7 cellular contexts compared by ENCODE assay signal in genomic region chr1:94854458-94855306, GRCh38. TPM values are rescaled to one million over a fixed set of nuclear protein-coding genes. Genes with fewer than 3 reads are reported as not detected.
A peak's percentile ranks its signal among the peaks of the same experiment; 100 is the strongest.
DNase-seq lines count a peak whose midpoint lies in the region; ATAC-seq, FAIRE-seq and TF ChIP-seq lines count a peak whose summit lies in the region.

No MANE protein-coding gene starts in this region.

- 18% methylated on average over 21 of the region's 21 CpGs for WGBS in GM12878 (ENCODE audit: insufficient coverage, insufficient replicate concordance, low lambda C conversion rate, missing lambda C conversion rate)

- H3K27ac Mint-ChIP-seq in T-helper 2 cell treated with Interferon-gamma antibody and Interleukin-4, amounts not matched to agents 5 μg/mL and 100 μg/mL, for 36 hours = no peak overlapping the region

- no peaks in the 10 kb centered on the region for H3K9me3 ChIP-seq in GM12878 (replicated peaks; ENCODE audit: control insufficient read depth, insufficient read depth, low read length)

- no peaks in the 10 kb centered on the region for H3K4me1 Mint-ChIP-seq in T-helper 2 cell treated with Interferon-gamma antibody and Interleukin-4, amounts not matched to agents 5 μg/mL and 100 μg/mL, for 36 hours (ENCODE audit: low read depth)

- H3K4me2 ChIP-seq in GM12878 (ENCODE audit: control insufficient read depth, insufficient read depth) = peak overlapping the region; percentile 73

- H2AFZ ChIP-seq in GM12878 (ENCODE audit: control insufficient read depth, low read depth, low read length) = peak overlapping the region; percentile 77

- no peaks in the 10 kb centered on the region for H4K20me1 ChIP-seq in GM12878 (ENCODE audit: control insufficient read depth, insufficient read depth)

- DNase-seq in GM13977 (ENCODE audit: low spot score) (peak; percentile 88), NCI-H146 (lab: John Stamatoyannopoulos, UW) (peak; percentile 88), GM12878 (ENCODE audit: low read depth, low spot score) (peak; percentile 48), iPS DF 19.7 (ENCODE audit: low read depth, low spot score) (peak; percentile 74), retinal pigment epithelial cell (ENCODE audit: low read depth) (peak; percentile 86)
- peak; percentile 71 for DNase-seq in T-helper 2 cell treated with Interferon-gamma antibody and Interleukin-4, amounts not matched to agents 5 μg/mL and 100 μg/mL, for 36 hours (ENCODE audit: low spot score)

- no peak overlapping the region for H3K4me3 Mint-ChIP-seq in T-helper 2 cell treated with Interferon-gamma antibody and Interleukin-4, amounts not matched to agents 5 μg/mL and 100 μg/mL, for 36 hours

- H3K4me3 ChIP-seq in GM12878 (peak overlapping the region; percentile 53; the same call in 1 of the 2 replicates), retinal pigment epithelial cell (ENCODE audit: low read length) (peak overlapping the region; percentile 42)

- H3K4me1 ChIP-seq in GM12878 (ENCODE audit: control insufficient read depth, insufficient read depth, low read length) = no peaks in the 10 kb centered on the region

- intact Hi-C loops in GM12878 (cut with micrococcal nuclease; ENCODE audit: unreplicated experiment) = loop anchor here (1.0 to 10.0 kb wide), 3 partner anchors 161 to 380 kb away; partner anchors contain the start of gene RWDD3

- BruUV-seq in GM12878 (replicated peaks; lab: Mats Ljungman, UMichigan) = no TSS peak

- peak; percentile 87 for TF ChIP-seq RAD21 in GM12878 (IDR thresholded peaks at IDR 0.05; ENCODE audit: insufficient read depth, low read depth, low read length)

- in situ Hi-C loops in GM13977 (cut with MboI; ENCODE audit: low pct_unique_long_range_greater_than_20kb, low sequenced_read_pairs, unreplicated experiment) = loop anchor here (10.0 kb wide), 1 partner anchor 190 kb away; no protein-coding TSS in a partner anchor
- in situ Hi-C loops in GM12878 (cut with MboI) = loop anchor here (5.0 kb wide), 1 partner anchor 188 kb away; no protein-coding TSS in a partner anchor

- POLR2A ChIA-PET in GM12878 (lab: Charles Lee) = no interaction called here

- peak overlapping the region; percentile 48; the same call in 1 of the 2 replicates for H3K9ac ChIP-seq in GM12878 (ENCODE audit: control insufficient read depth, insufficient read depth, low read length)

- CTCF ChIA-PET in GM12878 (lab: Yijun Ruan, JAX) = interaction anchor here (0.6 to 6.6 kb wide), 45 partner anchors 9 to 815 kb away, joined by 3 to 120 read pairs (median 4); partner anchors contain the start of gene RWDD3

- ATAC-seq in HG02884 (IDR thresholded peaks at IDR 0.05; ENCODE audit: unreplicated experiment) = peak; percentile 98
- ATAC-seq in GM12878 = peak; percentile 100

- no peaks in the 10 kb centered on the region; a peak in 1 of 4 replicates for H3K27me3 ChIP-seq in GM12878 (replicated peaks in 1 of 2; ENCODE audit: control insufficient read depth in 2 of 2, insufficient read depth in 2 of 2, low read length in 1 of 2)

- FAIRE-seq in GM12878 (lab: Jason Lieb, UNC) = peak; percentile 99

- SMC1A ChIA-PET in GM12878 (lab: Charles Lee; ENCODE audit: uncharacterized antibody, unreplicated experiment) = interaction anchor here (0.6 to 5.5 kb wide), 16 partner anchors 9 to 369 kb away, joined by 3 to 56 read pairs (median 4); partner anchors contain the start of gene ALG14

- RAD21 ChIA-PET in GM12878 (lab: Charles Lee; ENCODE audit: unreplicated experiment) = interaction anchor here (0.6 to 3.6 kb wide), 23 partner anchors 10 to 387 kb away, joined by 3 to 67 read pairs (median 4); partner anchors contain the start of genes ALG14 and RWDD3

- no peak overlapping the region for H3K27ac ChIP-seq in GM12878 (ENCODE audit: control insufficient read depth, insufficient read depth)

- H3K9me3 Mint-ChIP-seq in T-helper 2 cell treated with Interferon-gamma antibody and Interleukin-4, amounts not matched to agents 5 μg/mL and 100 μg/mL, for 36 hours = no peaks in the 10 kb centered on the region

- H3K36me3 Mint-ChIP-seq in T-helper 2 cell treated with Interferon-gamma antibody and Interleukin-4, amounts not matched to agents 5 μg/mL and 100 μg/mL, for 36 hours (ENCODE audit: low read depth) = no peaks in the 10 kb centered on the region

- H3K79me2 ChIP-seq in GM12878 (ENCODE audit: control insufficient read depth, insufficient read depth, low read length) = no peaks in the 10 kb centered on the region

- no peaks in the 10 kb centered on the region for H3K36me3 ChIP-seq in GM12878 (ENCODE audit: control insufficient read depth in 2 of 2, insufficient read depth in 2 of 2, low read length in 1 of 2)

- no peak for TF ChIP-seq POLR2A in GM12878 (IDR thresholded peaks at IDR 0.05; ENCODE audit: low read depth, low read length)

- TF ChIP-seq CTCF in GM13977 (IDR thresholded peaks at IDR 0.05; ENCODE audit: extremely low read depth, insufficient read depth, missing control alignments) = peak; percentile 90
- TF ChIP-seq CTCF in GM12878 (IDR thresholded peaks at IDR 0.05 in 2 of 3, conservative IDR thresholded peaks at IDR 0.05 in 1 of 3; ENCODE audit: control insufficient read depth in 2 of 3, extremely low read depth in 1 of 3, insufficient read depth in 1 of 3, low read depth in 3 of 3, low read length in 3 of 3) = peak; percentile 87 to 93 (median 93)
- peak; percentile 95 for TF ChIP-seq CTCF in retinal pigment epithelial cell (conservative IDR thresholded peaks at IDR 0.05; ENCODE audit: low read depth, low read length)

- TF ChIP-seq EP300 in GM12878 (IDR thresholded peaks at IDR 0.05; ENCODE audit: borderline replicate concordance in 1 of 2, control insufficient read depth in 1 of 2, low read depth in 2 of 2, low read length in 2 of 2) = no peak

- peaks cover 5% of the 10 kb centered on the region for H3K27me3 Mint-ChIP-seq in T-helper 2 cell treated with Interferon-gamma antibody and Interleukin-4, amounts not matched to agents 5 μg/mL and 100 μg/mL, for 36 hours (ENCODE audit: low read depth)

TF ChIP-seq in GM12878, 131 proteins besides CTCF, POLR2A, EP300 and RAD21 (continues in another document):
- TF ChIP-seq, protein P1, sequence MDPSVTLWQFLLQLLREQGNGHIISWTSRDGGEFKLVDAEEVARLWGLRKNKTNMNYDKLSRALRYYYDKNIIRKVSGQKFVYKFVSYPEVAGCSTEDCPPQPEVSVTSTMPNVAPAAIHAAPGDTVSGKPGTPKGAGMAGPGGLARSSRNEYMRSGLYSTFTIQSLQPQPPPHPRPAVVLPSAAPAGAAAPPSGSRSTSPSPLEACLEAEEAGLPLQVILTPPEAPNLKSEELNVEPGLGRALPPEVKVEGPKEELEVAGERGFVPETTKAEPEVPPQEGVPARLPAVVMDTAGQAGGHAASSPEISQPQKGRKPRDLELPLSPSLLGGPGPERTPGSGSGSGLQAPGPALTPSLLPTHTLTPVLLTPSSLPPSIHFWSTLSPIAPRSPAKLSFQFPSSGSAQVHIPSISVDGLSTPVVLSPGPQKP (IDR thresholded peaks at IDR 0.05; ENCODE audit: low read depth, low read length) = no peak
- peak; percentile 92 for TF ChIP-seq RUNX3 (IDR thresholded peaks at IDR 0.05; ENCODE audit: low read length)
- TF ChIP-seq, protein P2, sequence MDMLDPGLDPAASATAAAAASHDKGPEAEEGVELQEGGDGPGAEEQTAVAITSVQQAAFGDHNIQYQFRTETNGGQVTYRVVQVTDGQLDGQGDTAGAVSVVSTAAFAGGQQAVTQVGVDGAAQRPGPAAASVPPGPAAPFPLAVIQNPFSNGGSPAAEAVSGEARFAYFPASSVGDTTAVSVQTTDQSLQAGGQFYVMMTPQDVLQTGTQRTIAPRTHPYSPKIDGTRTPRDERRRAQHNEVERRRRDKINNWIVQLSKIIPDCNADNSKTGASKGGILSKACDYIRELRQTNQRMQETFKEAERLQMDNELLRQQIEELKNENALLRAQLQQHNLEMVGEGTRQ (IDR thresholded peaks at IDR 0.05; ENCODE audit: borderline replicate concordance, low read depth, low read length) = peak; percentile 26; the same call in 1 of the 2 replicates
- no peak for TF ChIP-seq IKZF2 (IDR thresholded peaks at IDR 0.05)
- TF ChIP-seq SUZ12 (IDR thresholded peaks at IDR 0.05; ENCODE audit: unreplicated experiment) = no peak
- TF ChIP-seq KAT2A (conservative IDR thresholded peaks at IDR 0.05; ENCODE audit: control insufficient read depth, low read depth, low read length) = no peak
- no peak for TF ChIP-seq PBX3 (IDR thresholded peaks at IDR 0.05; ENCODE audit: insufficient replicate concordance, low read depth, low read length)
- TF ChIP-seq SRF (IDR thresholded peaks at IDR 0.05; ENCODE audit: low read depth in 2 of 2, low read length in 2 of 2) = no peak

RNA-seq across cellular contexts. Expression of gene SLC44A3, which starts 34.5 kb away (rescaled TPM):
- total RNA-seq in GM12878 (2013; cell fraction: nucleolus; rRNA removed) = not detected in 2 replicates
- total RNA-seq in GM12878 (2014; rRNA removed) = not detected in 2 replicates
- total RNA-seq in GM12878 (2014; rRNA removed; fragmentation: Illumina TruSeq; extraction: Trizol) = not detected in 2 replicates
- not detected in 2 replicates for total RNA-seq in GM12878 (2021)
- polyA plus RNA-seq in GM12878 (2011; ENCODE audit: low read depth) = not detected
- polyA plus RNA-seq in GM12878 (2011; rRNA removed) = not detected in 2 replicates
- polyA plus RNA-seq in GM12878 (2011; cell fraction: cytosol; rRNA removed) = not detected in 2 replicates
- not detected in 2 replicates for polyA plus RNA-seq in GM12878 (2011; cell fraction: nucleus; rRNA removed)
- polyA plus RNA-seq in GM12878 (2012) = not detected in 2 replicates
- not detected in 2 replicates for polyA plus RNA-seq in GM12878 (2014; fragmentation: Illumina TruSeq; extraction: Trizol)
- polyA plus RNA-seq in GM12878 (2014; fragmentation: Nextera tagmentation; extraction: Ambion mirVana) = not detected
- polyA plus RNA-seq in GM12878 (2014; rRNA removed) = not detected in 2 replicates
- not detected for polyA plus RNA-seq in GM12878 (2016; fragmentation: Nextera tagmentation; extraction: Ambion mirVana)
- not detected in 2 replicates for polyA minus RNA-seq in GM12878 (2011; rRNA and poly(A)+ RNA removed)
- polyA minus RNA-seq in GM12878 (2011; cell fraction: cytosol; rRNA and poly(A)+ RNA removed) = not detected in 2 replicates
- polyA minus RNA-seq in GM12878 (2011; cell fraction: nucleus; rRNA and poly(A)+ RNA removed) = not detected in 2 replicates
